26 cellular contexts compared by ENCODE assay signal in genomic region chr14:43532825-43533416, GRCh38.
"Had no signal": no experiment of that assay in that cellular context is flagged by ENCODE, and none has a peak within 500 bp of the region (broad histone marks: within the 10 kb centered on the region; RNA-seq: fewer than 3 reads in every experiment).

No MANE protein-coding gene starts in this region.

- DNase-seq: colonic mucosa; effector CD8-positive, alpha-beta T cell; endodermal cell; foreskin fibroblast; gastrocnemius medialis; left cardiac atrium; left lung; mesenchymal stem cell; mucosa of descending colon; naive B cell; sigmoid colon; stimulated activated CD4-positive, alpha-beta T cell treated with anti-CD3 and anti-CD28 coated beads, Interleukin-4, amount 100 ng/mL, for 4 hours; stimulated activated naive B cell treated with anti-CD40 and anti-IgM and Interleukin-4, amounts not matched to agents 10 μg/mL and 1 μg/mL and 100 μg/mL, for 72 hours; stomach; tibial artery had no signal

- H3K36me3 ChIP-seq: colonic mucosa, gastrocnemius medialis, heart left ventricle, left lung, sigmoid colon, stomach, tibial artery, vagina had no signal

- H3K27me3 ChIP-seq: colonic mucosa, gastrocnemius medialis, heart left ventricle, hepatocyte, left lung, sigmoid colon, stomach, tibial artery, vagina had no signal

- H3K4me3 ChIP-seq: colonic mucosa, gastrocnemius medialis, heart left ventricle, hepatocyte, left lung, mucosa of descending colon, sigmoid colon, stomach, tibial artery, vagina had no signal

- ATAC-seq: esophagus mucosa; gastrocnemius medialis; left cardiac atrium; left lung; mucosa of descending colon; natural killer cell treated with Interleukin-12 subunit alpha and Interleukin-12 subunit beta and Interleukin-15 and Interleukin-18, amount 100 ng/mL, for 72 hours; stimulated activated naive B cell treated with anti-CD40 and anti-IgM and Interleukin-4, amounts not matched to agents 10 μg/mL and 1 μg/mL and 100 μg/mL, for 72 hours had no signal

- H3K4me3 Mint-ChIP-seq: dendritic cell treated with granulocyte-macrophage colony-stimulating factor and Interleukin-4, amounts not matched to agents 40 ng/mL and 50 ng/mL, for 4 days; endodermal cell; mesothelial cell of epicardium; naive B cell; natural killer cell treated with Interleukin-12 subunit alpha and Interleukin-12 subunit beta and Interleukin-15 and Interleukin-18, amount 100 ng/mL, for 72 hours; neural crest cell; stimulated activated naive B cell treated with anti-CD40 and anti-IgM and Interleukin-4, amounts not matched to agents 10 μg/mL and 1 μg/mL and 100 μg/mL, for 72 hours had no signal

- H3K4me1 Mint-ChIP-seq: endodermal cell; mesothelial cell of epicardium; naive B cell; neural crest cell; stimulated activated naive B cell treated with anti-CD40 and anti-IgM and Interleukin-4, amounts not matched to agents 10 μg/mL and 1 μg/mL and 100 μg/mL, for 72 hours had no signal

- H3K9me3 ChIP-seq: colonic mucosa, gastrocnemius medialis, tibial artery, vagina had no signal

- H3K27ac ChIP-seq: colonic mucosa, epithelial cell of prostate, gastrocnemius medialis, heart left ventricle, hepatocyte, left lung, parathyroid adenoma, sigmoid colon, stomach, tibial artery, vagina had no signal

- H3K27ac Mint-ChIP-seq: dendritic cell treated with granulocyte-macrophage colony-stimulating factor and Interleukin-4, amounts not matched to agents 40 ng/mL and 50 ng/mL, for 4 days; endodermal cell; mesothelial cell of epicardium; naive B cell; natural killer cell treated with Interleukin-12 subunit alpha and Interleukin-12 subunit beta and Interleukin-15 and Interleukin-18, amount 100 ng/mL, for 72 hours; progenitor cell of endocrine pancreas; stimulated activated naive B cell treated with anti-CD40 and anti-IgM and Interleukin-4, amounts not matched to agents 10 μg/mL and 1 μg/mL and 100 μg/mL, for 72 hours had no signal

- H3K36me3 Mint-ChIP-seq: naive B cell; stimulated activated naive B cell treated with anti-CD40 and anti-IgM and Interleukin-4, amounts not matched to agents 10 μg/mL and 1 μg/mL and 100 μg/mL, for 72 hours had no signal

- H3K27me3 Mint-ChIP-seq: dendritic cell treated with granulocyte-macrophage colony-stimulating factor and Interleukin-4, amounts not matched to agents 40 ng/mL and 50 ng/mL, for 4 days; naive B cell; natural killer cell treated with Interleukin-12 subunit alpha and Interleukin-12 subunit beta and Interleukin-15 and Interleukin-18, amount 100 ng/mL, for 72 hours; progenitor cell of endocrine pancreas; stimulated activated naive B cell treated with anti-CD40 and anti-IgM and Interleukin-4, amounts not matched to agents 10 μg/mL and 1 μg/mL and 100 μg/mL, for 72 hours had no signal

- H3K4me1 ChIP-seq: colonic mucosa, gastrocnemius medialis, heart left ventricle, left lung, parathyroid adenoma, sigmoid colon, stomach, tibial artery, vagina had no signal
